Comparison of ENCODE assay signal across 11 cellular contexts in genomic region chr3:186414735-186415419, GRCh38. TPM values are rescaled to one million over a fixed set of nuclear protein-coding genes. Genes with fewer than 3 reads are reported as not detected.
DNase-seq lines count a peak whose midpoint lies in the region; ATAC-seq and TF ChIP-seq lines count a peak whose summit lies in the region.
"Had no signal": no experiment of that assay in that cellular context is flagged by ENCODE, and none has a peak within 500 bp of the region (broad histone marks: within the 10 kb centered on the region; RNA-seq: fewer than 3 reads in every experiment).

No MANE protein-coding gene starts in this region.

- no peak for TF ChIP-seq CTCF in cardiac muscle cell (IDR thresholded peaks at IDR 0.05; ENCODE audit: low read depth, low read length)
- no peak for TF ChIP-seq CTCF in VCaP (conservative IDR thresholded peaks at IDR 0.05)
- no peak for TF ChIP-seq CTCF in gastroesophageal sphincter (IDR thresholded peaks at IDR 0.05)
- TF ChIP-seq CTCF in uterus (IDR thresholded peaks at IDR 0.05), result no peak

- intact Hi-C loops in cardiac septum (cut with DNase I), result no loop called here
- intact Hi-C loops in uterus (cut with DNase I; ENCODE audit: low total_unique reads), result no loop called here

- 33 to 64% methylated on average over 4 of the region's 4 CpGs for WGBS in gastroesophageal sphincter (ENCODE audit: low coverage in 1 of 2), 2 donors

- H3K27ac ChIP-seq in cardiac muscle cell (peak overlapping the region; percentile 90), VCaP (peak overlapping the region; percentile 72), gastroesophageal sphincter (peak overlapping the region; percentile 88 to 97 (median 96)), uterus (peak overlapping the region; percentile 62 to 68)

- no peak for TF ChIP-seq EP300 in gastroesophageal sphincter (IDR thresholded peaks at IDR 0.05)

- H3K4me3 ChIP-seq in cardiac muscle cell (no peak overlapping the region), gastroesophageal sphincter (peak overlapping the region; percentile 27 to 44), uterus (no peak overlapping the region)

- H3K36me3 ChIP-seq in cardiac muscle cell, result no peaks in the 10 kb centered on the region
- no peaks in the 10 kb centered on the region for H3K36me3 ChIP-seq in gastroesophageal sphincter
- H3K36me3 ChIP-seq in uterus, result no peaks in the 10 kb centered on the region

- H3K27me3 ChIP-seq in cardiac muscle cell, result no peaks in the 10 kb centered on the region
- no peaks in the 10 kb centered on the region for H3K27me3 ChIP-seq in gastroesophageal sphincter
- no peaks in the 10 kb centered on the region for H3K27me3 ChIP-seq in uterus

- TF ChIP-seq POLR2A in gastroesophageal sphincter (IDR thresholded peaks at IDR 0.05) (no peak), uterus (IDR thresholded peaks at IDR 0.05) (no peak)

- H3K9me3 ChIP-seq in cardiac muscle cell (ENCODE audit: low read depth), result no peaks in the 10 kb centered on the region
- no peaks in the 10 kb centered on the region for H3K9me3 ChIP-seq in gastroesophageal sphincter
- no peaks in the 10 kb centered on the region for H3K9me3 ChIP-seq in uterus

- ATAC-seq in gastroesophageal sphincter (peak; percentile 6), GM19351 (IDR thresholded peaks at IDR 0.05; ENCODE audit: unreplicated experiment) (no peak)

- DNase-seq in cardiac muscle cell (ENCODE audit: low read depth in 1 of 2, low spot score in 1 of 2) (peak in 1 of 2 donors; percentile 66), cardiac septum (ENCODE audit: low spot score) (no peak), uterus (peak; percentile 42 to 52), NCI-H774 (lab: John Stamatoyannopoulos, UW) (no peak), iPS-NIHi11 (ENCODE audit: low spot score) (no peak)
- DNase-seq: activated CD4-positive, alpha-beta T cell treated with anti-CD3 and anti-CD28 coated beads for 1 hour; H7 had no signal

- peaks cover 25% of the 10 kb centered on the region for H3K4me1 ChIP-seq in cardiac muscle cell (ENCODE audit: low read depth)
- H3K4me1 ChIP-seq in gastroesophageal sphincter, result peaks cover 3 to 65% (median 18%) of the 10 kb centered on the region in 3 donors
- H3K4me1 ChIP-seq in uterus, result no peaks in the 10 kb centered on the region

RNA-seq across cellular contexts. Expression of gene DGKG, which starts 52.8 kb away (rescaled TPM):
- total RNA-seq in cardiac muscle cell (0.15 and 0.92 TPM in 2 replicates), cardiac septum (48.7 TPM), gastroesophageal sphincter (100 to 1,000 TPM in 2 of 4 donors, 10 to 100 TPM in 2; 46.3 to 134 (median 90.4) TPM), uterus (10 to 100 TPM in 2 of 4 donors, 1 to 10 TPM in 2; 1.9 to 10.8 (median 6.7) TPM)
- 0.85 TPM in 1 of 2 replicates, not detected in the other for polyA plus RNA-seq in cardiac muscle cell
- total RNA-seq: neural crest cell had no signal

Comparison
In these comparisons a context has a peak if more than half of its experiments do, and no peak if none do; other contexts are left out.
1. DNase-seq: peak in uterus (2 of 2); none in cardiac septum (single experiment), NCI-H774 (single experiment) and iPS-NIHi11 (single experiment).
2. H3K4me3 ChIP-seq: peak in gastroesophageal sphincter (2 of 2); none in cardiac muscle cell (single experiment) and uterus (0 of 2).
3. Peak in every context shown above with its lines, with median percentiles within 50 percentile points of each other: H3K27ac ChIP-seq.